ENCODE assay signal across 1 cellular context in genomic region chr7:128040205-128040604, GRCh38.
TF ChIP-seq lines count a peak whose summit lies in the region.

No MANE protein-coding gene starts in this region.

TF ChIP-seq in HEK293, 187 proteins besides CTCF, POLR2A, EP300 and RAD21 (continued from another document):
- TF ChIP-seq PRDM10 (tag by site-specific recombination; IDR thresholded peaks at IDR 0.05) (no peak), ZNF544 (tag by site-specific recombination; IDR thresholded peaks at IDR 0.05) (no peak), ZNF776 (tag by site-specific recombination; IDR thresholded peaks at IDR 0.05; ENCODE audit: borderline replicate concordance) (no peak), ZNF701 (tag by site-specific recombination; IDR thresholded peaks at IDR 0.05) (no peak), KLF10 (tag by site-specific recombination; IDR thresholded peaks at IDR 0.05) (no peak), ZNF664 (tag by site-specific recombination; IDR thresholded peaks at IDR 0.05) (no peak), ZNF335 (tag by site-specific recombination; conservative IDR thresholded peaks at IDR 0.05) (0 out of 2 replicates have a peak, but pooled peaks have one; percentile 9), ZNF585B (tag by site-specific recombination; IDR thresholded peaks at IDR 0.05) (no peak)
- TF ChIP-seq, protein P1, sequence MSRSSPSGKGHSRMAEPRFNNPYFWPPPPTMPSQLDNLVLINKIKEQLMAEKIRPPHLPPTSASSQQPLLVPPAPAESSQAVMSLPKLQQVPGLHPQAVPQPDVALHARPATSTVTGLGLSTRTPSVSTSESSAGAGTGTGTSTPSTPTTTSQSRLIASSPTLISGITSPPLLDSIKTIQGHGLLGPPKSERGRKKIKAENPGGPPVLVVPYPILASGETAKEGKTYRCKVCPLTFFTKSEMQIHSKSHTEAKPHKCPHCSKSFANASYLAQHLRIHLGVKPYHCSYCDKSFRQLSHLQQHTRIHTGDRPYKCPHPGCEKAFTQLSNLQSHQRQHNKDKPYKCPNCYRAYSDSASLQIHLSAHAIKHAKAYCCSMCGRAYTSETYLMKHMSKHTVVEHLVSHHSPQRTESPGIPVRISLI (tag by site-specific recombination; IDR thresholded peaks at IDR 0.05) = peak; percentile 93
